18 cellular contexts compared by ENCODE assay signal in the genomic region with DNA sequence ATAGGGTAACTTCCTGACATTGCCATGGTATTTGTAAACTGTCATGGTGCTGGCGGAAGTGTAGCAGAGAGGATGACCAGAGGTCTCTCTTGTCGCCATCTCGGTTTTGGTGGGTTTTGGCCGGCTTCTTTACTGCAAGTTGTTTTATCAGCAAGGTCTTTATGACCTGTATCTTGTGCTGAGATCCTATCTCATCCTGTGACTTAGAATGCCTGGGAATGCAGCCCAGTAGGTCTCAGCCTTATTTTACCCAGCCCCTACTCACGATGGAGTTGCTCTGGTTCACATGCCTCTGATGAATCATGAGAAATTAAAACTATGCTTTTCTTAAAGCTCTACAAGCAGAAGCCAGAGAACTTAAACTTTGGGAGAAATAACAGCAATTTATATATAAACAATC. TPM values are rescaled to one million over a fixed set of nuclear protein-coding genes. Genes with fewer than 3 reads are reported as not detected.
DNase-seq lines count a peak whose midpoint lies in the region; ATAC-seq and TF ChIP-seq lines count a peak whose summit lies in the region.
"Had no signal": no experiment of that assay in that cellular context is flagged by ENCODE, and none has a peak within 500 bp of the region (broad histone marks: within the 10 kb centered on the region; RNA-seq: fewer than 3 reads in every experiment).

No MANE protein-coding gene starts in this region.

- no peaks in the 10 kb centered on the region for H3K36me3 Mint-ChIP-seq in HFFc6 (ENCODE audit: low read depth)
- H3K36me3 Mint-ChIP-seq in stimulated activated naive B cell treated with anti-CD40 and anti-IgM and Interleukin-4, amounts not matched to agents 10 μg/mL and 1 μg/mL and 100 μg/mL, for 72 hours, result peaks cover 0 to 3% of the 10 kb centered on the region in 2 donors

- peak; percentile 48 for DNase-seq in HFFc6
- peak; percentile 19 for DNase-seq in astrocyte of the spinal cord (ENCODE audit: low read depth, low spot score)
- DNase-seq in fibroblast of villous mesenchyme (ENCODE audit: low read depth), result peak; percentile 67
- DNase-seq in stromal cell of bone marrow (ENCODE audit: low read depth), result peak; percentile 9
- no peak for DNase-seq in NK-92 treated with Interleukin-12 subunit alpha and Interleukin-12 subunit beta, amount 100 ng/mL, for 24 hours (lab: John Stamatoyannopoulos, UW)
- DNase-seq in vagina (ENCODE audit: extremely low spot score in 2 of 2), result no peak
- DNase-seq in stimulated activated naive B cell treated with anti-CD40 and anti-IgM and Interleukin-4, amounts not matched to agents 10 μg/mL and 1 μg/mL and 100 μg/mL, for 72 hours, result no peak
- DNase-seq: ACHN; CD8-positive, alpha-beta T cell; DND-41; H9; KBM-7; NCI-H1092; NCI-H1694; NCI-H446; PC-3 had no signal

- ATAC-seq in GM21723 (IDR thresholded peaks at IDR 0.05; ENCODE audit: unreplicated experiment), result no peak
- ATAC-seq in stimulated activated naive B cell treated with anti-CD40 and anti-IgM and Interleukin-4, amounts not matched to agents 10 μg/mL and 1 μg/mL and 100 μg/mL, for 72 hours (replicated peaks), result no peak
- ATAC-seq: CD8-positive, alpha-beta T cell; PC-3 had no signal

- TF ChIP-seq POLR2A in vagina (IDR thresholded peaks at IDR 0.05), result no peak

- H3K4me1 Mint-ChIP-seq in HFFc6 (ENCODE audit: low read depth), result peaks cover 17% of the 10 kb centered on the region
- peaks cover 7 to 19% of the 10 kb centered on the region in 2 donors for H3K4me1 Mint-ChIP-seq in stimulated activated naive B cell treated with anti-CD40 and anti-IgM and Interleukin-4, amounts not matched to agents 10 μg/mL and 1 μg/mL and 100 μg/mL, for 72 hours

- H3K27ac ChIP-seq in vagina, result no peak overlapping the region

- no peak for TF ChIP-seq CTCF in HFFc6 (IDR thresholded peaks at IDR 0.05)
- TF ChIP-seq CTCF in astrocyte of the spinal cord (IDR thresholded peaks at IDR 0.05; ENCODE audit: low read depth, low read length), result no peak
- TF ChIP-seq CTCF in fibroblast of villous mesenchyme (IDR thresholded peaks at IDR 0.05; ENCODE audit: insufficient read depth, low read depth, low read length), result no peak
- TF ChIP-seq CTCF in vagina (IDR thresholded peaks at IDR 0.05), result no peak

- no peak overlapping the region; the same call in 1 of the 2 replicates for H3K27ac Mint-ChIP-seq in HFFc6
- H3K27ac Mint-ChIP-seq in stimulated activated naive B cell treated with anti-CD40 and anti-IgM and Interleukin-4, amounts not matched to agents 10 μg/mL and 1 μg/mL and 100 μg/mL, for 72 hours, result no peak overlapping the region
- H3K27ac Mint-ChIP-seq: B cell; CD8-positive, alpha-beta T cell had no signal

- no peaks in the 10 kb centered on the region for H3K27me3 ChIP-seq in vagina

- no peak overlapping the region; the same call in 1 of the 2 replicates for H3K4me3 Mint-ChIP-seq in HFFc6
- no peak overlapping the region for H3K4me3 Mint-ChIP-seq in stimulated activated naive B cell treated with anti-CD40 and anti-IgM and Interleukin-4, amounts not matched to agents 10 μg/mL and 1 μg/mL and 100 μg/mL, for 72 hours
- H3K4me3 Mint-ChIP-seq: B cell; CD8-positive, alpha-beta T cell had no signal

- H3K4me3 ChIP-seq in astrocyte of the spinal cord (ENCODE audit: low read depth, low read length) (no peak overlapping the region), fibroblast of villous mesenchyme (ENCODE audit: low read depth, low read length) (no peak overlapping the region), vagina (no peak overlapping the region)

- in situ Hi-C loops in astrocyte of the spinal cord (cut with HindIII; ENCODE audit: low sequenced_read_pairs), result no loop called here

- peaks cover 5% of the 10 kb centered on the region for H3K27me3 Mint-ChIP-seq in HFFc6 (ENCODE audit: insufficient read depth)
- H3K27me3 Mint-ChIP-seq in stimulated activated naive B cell treated with anti-CD40 and anti-IgM and Interleukin-4, amounts not matched to agents 10 μg/mL and 1 μg/mL and 100 μg/mL, for 72 hours, result peaks cover 9 to 11% of the 10 kb centered on the region in 2 donors

- H3K9me3 Mint-ChIP-seq in HFFc6, result no peaks in the 10 kb centered on the region
- H3K9me3 Mint-ChIP-seq in stimulated activated naive B cell treated with anti-CD40 and anti-IgM and Interleukin-4, amounts not matched to agents 10 μg/mL and 1 μg/mL and 100 μg/mL, for 72 hours, result no peaks in the 10 kb centered on the region
- H3K9me3 Mint-ChIP-seq: CD8-positive, alpha-beta T cell had no signal

- no peaks in the 10 kb centered on the region for H3K4me1 ChIP-seq in vagina

- H3K36me3 ChIP-seq in vagina, result no peaks in the 10 kb centered on the region

- intact Hi-C loops in vagina (cut with DNase I), result no loop called here

- H3K9me3 ChIP-seq in vagina, result no peaks in the 10 kb centered on the region

RNA-seq across cellular contexts. Expression of a gene that starts 12.7 kb away (rescaled TPM):
- total RNA-seq in HFFc6 (2021; fragmentation: NEBNext Ultra II Directional; extraction: Animal tissue kit (Norgen Biotek cat#: 25700)), result 10 to 100 TPM; 60.8 to 76.4 (median 71.6) TPM
- total RNA-seq in fibroblast of villous mesenchyme (56.4 and 61.7 TPM in 2 replicates), vagina (64.8 TPM)

Comparison
In these comparisons a context has a peak if more than half of its experiments do, and no peak if none do; other contexts are left out.
1. DNase-seq: peak in HFFc6 (single experiment), astrocyte of the spinal cord (single experiment), fibroblast of villous mesenchyme (single experiment) and stromal cell of bone marrow (single experiment); none in NK-92 treated with Interleukin-12 subunit alpha and Interleukin-12 subunit beta, amount 100 ng/mL, for 24 hours (single experiment), vagina (0 of 2) and stimulated activated naive B cell treated with anti-CD40 and anti-IgM and Interleukin-4, amounts not matched to agents 10 μg/mL and 1 μg/mL and 100 μg/mL, for 72 hours (single experiment).